1 cellular context compared by ENCODE assay signal in genomic region chr20:44370639-44371218, GRCh38.
TF ChIP-seq lines count a peak whose summit lies in the region.

No MANE protein-coding gene starts in this region.

TF ChIP-seq in HepG2, 621 proteins besides CTCF, POLR2A, EP300 and RAD21 (continued from another document and continues in another):
- TF ChIP-seq, protein P1, sequence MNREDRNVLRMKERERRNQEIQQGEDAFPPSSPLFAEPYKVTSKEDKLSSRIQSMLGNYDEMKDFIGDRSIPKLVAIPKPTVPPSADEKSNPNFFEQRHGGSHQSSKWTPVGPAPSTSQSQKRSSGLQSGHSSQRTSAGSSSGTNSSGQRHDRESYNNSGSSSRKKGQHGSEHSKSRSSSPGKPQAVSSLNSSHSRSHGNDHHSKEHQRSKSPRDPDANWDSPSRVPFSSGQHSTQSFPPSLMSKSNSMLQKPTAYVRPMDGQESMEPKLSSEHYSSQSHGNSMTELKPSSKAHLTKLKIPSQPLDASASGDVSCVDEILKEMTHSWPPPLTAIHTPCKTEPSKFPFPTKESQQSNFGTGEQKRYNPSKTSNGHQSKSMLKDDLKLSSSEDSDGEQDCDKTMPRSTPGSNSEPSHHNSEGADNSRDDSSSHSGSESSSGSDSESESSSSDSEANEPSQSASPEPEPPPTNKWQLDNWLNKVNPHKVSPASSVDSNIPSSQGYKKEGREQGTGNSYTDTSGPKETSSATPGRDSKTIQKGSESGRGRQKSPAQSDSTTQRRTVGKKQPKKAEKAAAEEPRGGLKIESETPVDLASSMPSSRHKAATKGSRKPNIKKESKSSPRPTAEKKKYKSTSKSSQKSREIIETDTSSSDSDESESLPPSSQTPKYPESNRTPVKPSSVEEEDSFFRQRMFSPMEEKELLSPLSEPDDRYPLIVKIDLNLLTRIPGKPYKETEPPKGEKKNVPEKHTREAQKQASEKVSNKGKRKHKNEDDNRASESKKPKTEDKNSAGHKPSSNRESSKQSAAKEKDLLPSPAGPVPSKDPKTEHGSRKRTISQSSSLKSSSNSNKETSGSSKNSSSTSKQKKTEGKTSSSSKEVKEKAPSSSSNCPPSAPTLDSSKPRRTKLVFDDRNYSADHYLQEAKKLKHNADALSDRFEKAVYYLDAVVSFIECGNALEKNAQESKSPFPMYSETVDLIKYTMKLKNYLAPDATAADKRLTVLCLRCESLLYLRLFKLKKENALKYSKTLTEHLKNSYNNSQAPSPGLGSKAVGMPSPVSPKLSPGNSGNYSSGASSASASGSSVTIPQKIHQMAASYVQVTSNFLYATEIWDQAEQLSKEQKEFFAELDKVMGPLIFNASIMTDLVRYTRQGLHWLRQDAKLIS (CRISPR knock-in tag; IDR thresholded peaks at IDR 0.05): no peak
- TF ChIP-seq, protein P2, sequence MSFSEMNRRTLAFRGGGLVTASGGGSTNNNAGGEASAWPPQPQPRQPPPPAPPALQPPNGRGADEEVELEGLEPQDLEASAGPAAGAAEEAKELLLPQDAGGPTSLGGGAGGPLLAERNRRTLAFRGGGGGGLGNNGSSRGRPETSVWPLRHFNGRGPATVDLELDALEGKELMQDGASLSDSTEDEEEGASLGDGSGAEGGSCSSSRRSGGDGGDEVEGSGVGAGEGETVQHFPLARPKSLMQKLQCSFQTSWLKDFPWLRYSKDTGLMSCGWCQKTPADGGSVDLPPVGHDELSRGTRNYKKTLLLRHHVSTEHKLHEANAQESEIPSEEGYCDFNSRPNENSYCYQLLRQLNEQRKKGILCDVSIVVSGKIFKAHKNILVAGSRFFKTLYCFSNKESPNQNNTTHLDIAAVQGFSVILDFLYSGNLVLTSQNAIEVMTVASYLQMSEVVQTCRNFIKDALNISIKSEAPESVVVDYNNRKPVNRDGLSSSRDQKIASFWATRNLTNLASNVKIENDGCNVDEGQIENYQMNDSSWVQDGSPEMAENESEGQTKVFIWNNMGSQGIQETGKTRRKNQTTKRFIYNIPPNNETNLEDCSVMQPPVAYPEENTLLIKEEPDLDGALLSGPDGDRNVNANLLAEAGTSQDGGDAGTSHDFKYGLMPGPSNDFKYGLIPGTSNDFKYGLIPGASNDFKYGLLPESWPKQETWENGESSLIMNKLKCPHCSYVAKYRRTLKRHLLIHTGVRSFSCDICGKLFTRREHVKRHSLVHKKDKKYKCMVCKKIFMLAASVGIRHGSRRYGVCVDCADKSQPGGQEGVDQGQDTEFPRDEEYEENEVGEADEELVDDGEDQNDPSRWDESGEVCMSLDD (CRISPR knock-in tag; IDR thresholded peaks at IDR 0.05; ENCODE audit: borderline replicate concordance): 0 out of 2 replicates have a peak, but pooled peaks have one; percentile 9
- TF ChIP-seq ELF4 (CRISPR knock-in tag; IDR thresholded peaks at IDR 0.05; ENCODE audit: borderline replicate concordance): no peak; the same call in 1 of the 2 replicates
- TF ChIP-seq ZMYM2 (CRISPR knock-in tag; IDR thresholded peaks at IDR 0.05): peak; percentile 97
- TF ChIP-seq HNRNPH1 (optimal IDR thresholded peaks at IDR 0.05; ENCODE audit: low read depth, low read length): no peak
- TF ChIP-seq CHCHD3 (CRISPR knock-in tag; IDR thresholded peaks at IDR 0.05): no peak
- TF ChIP-seq PLRG1 (conservative IDR thresholded peaks at IDR 0.05): no peak
- 0 out of 2 replicates have a peak, but pooled peaks have one; percentile 51 for TF ChIP-seq KDM6A (CRISPR knock-in tag; IDR thresholded peaks at IDR 0.05; ENCODE audit: low read depth)
- no peak for TF ChIP-seq FOXK2 (IDR thresholded peaks at IDR 0.05)
- TF ChIP-seq TP53 (CRISPR knock-in tag; conservative IDR thresholded peaks at IDR 0.05): peak; percentile 72; the same call in 1 of the 2 replicates
- TF ChIP-seq NKX3-1 (CRISPR knock-in tag; IDR thresholded peaks at IDR 0.05): no peak
- TF ChIP-seq ZNF501 (CRISPR knock-in tag; IDR thresholded peaks at IDR 0.05): peak; percentile 88
- TF ChIP-seq SMYD3 (CRISPR knock-in tag; IDR thresholded peaks at IDR 0.05): 0 out of 2 replicates have a peak, but pooled peaks have one; percentile 46
- 0 out of 2 replicates have a peak, but pooled peaks have one; percentile 63 for TF ChIP-seq HOXD1 (CRISPR knock-in tag; IDR thresholded peaks at IDR 0.05)
- TF ChIP-seq ZNF407 (CRISPR knock-in tag; IDR thresholded peaks at IDR 0.05; ENCODE audit: not compliant biosample characterization): peak; percentile 74
- peak; percentile 94 for TF ChIP-seq KMT2A (CRISPR knock-in tag; IDR thresholded peaks at IDR 0.05)
- TF ChIP-seq ZGPAT (CRISPR knock-in tag; IDR thresholded peaks at IDR 0.05): peak; percentile 96
- TF ChIP-seq ZSCAN21 (CRISPR knock-in tag; IDR thresholded peaks at IDR 0.05; ENCODE audit: borderline replicate concordance): peak; percentile 79; the same call in 1 of the 2 replicates
- no peak for TF ChIP-seq ZNF737 (CRISPR knock-in tag; IDR thresholded peaks at IDR 0.05; ENCODE audit: borderline replicate concordance)
- 0 out of 2 replicates have a peak, but pooled peaks have one; percentile 53 for TF ChIP-seq BRD4 (CRISPR knock-in tag; IDR thresholded peaks at IDR 0.05)
- TF ChIP-seq ASH2L (IDR thresholded peaks at IDR 0.05; ENCODE audit: insufficient read length, low read depth, low read length): peak; percentile 66
- peak; percentile 66; the same call in 1 of the 2 replicates for TF ChIP-seq ZNF451 (CRISPR knock-in tag; IDR thresholded peaks at IDR 0.05)
- TF ChIP-seq ZKSCAN1 (IDR thresholded peaks at IDR 0.05; ENCODE audit: low read length): peak; percentile 99
- peak; percentile 49; the same call in 1 of the 2 replicates for TF ChIP-seq NFAT5 (CRISPR knock-in tag; IDR thresholded peaks at IDR 0.05)
- TF ChIP-seq BHLHE40 (IDR thresholded peaks at IDR 0.05; ENCODE audit: low read length): peak; percentile 43; the same call in 1 of the 2 replicates
- peak; percentile 52; the same call in 1 of the 2 replicates for TF ChIP-seq ZNF441 (CRISPR knock-in tag; IDR thresholded peaks at IDR 0.05; ENCODE audit: borderline replicate concordance)
- TF ChIP-seq MXD4 (CRISPR knock-in tag; IDR thresholded peaks at IDR 0.05): peak; percentile 92; the same call in 1 of the 2 replicates
- TF ChIP-seq SRF (IDR thresholded peaks at IDR 0.05; ENCODE audit: low read depth, low read length): no peak
- peak; percentile 75; the same call in 1 of the 2 replicates for TF ChIP-seq SNAPC2 (CRISPR knock-in tag; IDR thresholded peaks at IDR 0.05)
- peak; percentile 75 for TF ChIP-seq PPARG (CRISPR knock-in tag; conservative IDR thresholded peaks at IDR 0.05)
- TF ChIP-seq ATF7 (IDR thresholded peaks at IDR 0.05): no peak
- 0 out of 2 replicates have a peak, but pooled peaks have one; percentile 58 for TF ChIP-seq ATF7 (CRISPR knock-in tag; IDR thresholded peaks at IDR 0.05)
- TF ChIP-seq, protein P3, sequence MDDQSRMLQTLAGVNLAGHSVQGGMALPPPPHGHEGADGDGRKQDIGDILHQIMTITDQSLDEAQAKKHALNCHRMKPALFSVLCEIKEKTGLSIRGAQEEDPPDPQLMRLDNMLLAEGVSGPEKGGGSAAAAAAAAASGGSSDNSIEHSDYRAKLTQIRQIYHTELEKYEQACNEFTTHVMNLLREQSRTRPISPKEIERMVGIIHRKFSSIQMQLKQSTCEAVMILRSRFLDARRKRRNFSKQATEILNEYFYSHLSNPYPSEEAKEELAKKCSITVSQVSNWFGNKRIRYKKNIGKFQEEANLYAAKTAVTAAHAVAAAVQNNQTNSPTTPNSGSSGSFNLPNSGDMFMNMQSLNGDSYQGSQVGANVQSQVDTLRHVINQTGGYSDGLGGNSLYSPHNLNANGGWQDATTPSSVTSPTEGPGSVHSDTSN (CRISPR knock-in tag; IDR thresholded peaks at IDR 0.05; ENCODE audit: borderline replicate concordance): 0 out of 2 replicates have a peak, but pooled peaks have one; percentile 10
- peak; percentile 92 for TF ChIP-seq HDAC1 (CRISPR knock-in tag; IDR thresholded peaks at IDR 0.05)
